16 cellular contexts compared by ENCODE assay signal in the genomic region with DNA sequence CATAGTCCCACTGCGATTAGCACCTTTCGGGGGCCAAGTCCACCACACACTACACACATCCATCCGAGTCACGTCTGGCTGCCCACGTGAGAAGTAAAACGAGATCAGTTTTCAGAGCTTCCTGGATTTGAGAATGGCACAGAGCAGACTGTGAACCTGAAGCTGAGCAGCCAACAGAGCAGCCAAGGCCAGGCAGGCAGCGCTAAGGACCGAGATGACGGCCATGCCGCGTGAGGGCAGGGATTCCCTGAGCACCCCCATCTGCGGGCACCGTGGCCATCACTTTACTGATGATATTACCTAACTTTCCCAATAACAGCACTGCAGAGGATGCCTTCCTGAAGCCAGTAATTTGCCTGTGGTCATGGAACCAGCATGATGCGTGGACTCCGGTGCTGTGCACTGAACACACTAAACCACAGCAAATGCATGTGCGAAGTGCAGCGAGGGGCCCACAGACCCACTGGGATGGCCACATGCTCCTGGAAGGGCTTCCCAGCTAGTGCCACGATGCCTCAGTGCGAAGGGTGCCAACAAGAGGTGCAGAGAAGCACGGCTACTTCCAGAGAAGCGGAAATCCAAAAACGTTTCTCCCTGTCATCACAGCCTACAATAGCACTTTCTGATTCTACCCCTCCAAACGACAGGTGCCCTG. TPM values are rescaled to one million over a fixed set of nuclear protein-coding genes. Genes with fewer than 3 reads are reported as not detected.
DNase-seq lines count a peak whose midpoint lies in the region; ATAC-seq, FAIRE-seq and TF ChIP-seq lines count a peak whose summit lies in the region.
"Had no signal": no experiment of that assay in that cellular context is flagged by ENCODE, and none has a peak within 500 bp of the region (broad histone marks: within the 10 kb centered on the region; RNA-seq: fewer than 3 reads in every experiment).

No MANE protein-coding gene starts in this region.

- H3K27ac ChIP-seq in mesendoderm (ENCODE audit: low read depth, low read length) (no peak overlapping the region), psoas muscle (no peak overlapping the region)
- H3K27ac ChIP-seq: HL-60, RWPE1, SJSA1 had no signal

- no peak overlapping the region for H3K18ac ChIP-seq in mesendoderm (ENCODE audit: low read length)

- peaks cover 27% of the 10 kb centered on the region for H3K4me1 Mint-ChIP-seq in T-helper 17 cell

- H2BK120ac ChIP-seq in mesendoderm (ENCODE audit: low read depth, low read length): no peak overlapping the region

- peaks cover 39% of the 10 kb centered on the region for H3K79me2 ChIP-seq in mesendoderm (ENCODE audit: control insufficient read depth, insufficient read depth, low read length)

- H3K23ac ChIP-seq in mesendoderm (ENCODE audit: low read length): peak overlapping the region; percentile 92

- H3K4me2 ChIP-seq in mesendoderm (ENCODE audit: low read length): no peak overlapping the region

- H3K4me3 Mint-ChIP-seq in T-helper 17 cell: no peak overlapping the region

- no peaks in the 10 kb centered on the region for H3K27me3 ChIP-seq in mesendoderm (ENCODE audit: insufficient read depth, low read length, poor library complexity)
- H3K27me3 ChIP-seq in psoas muscle (ENCODE audit: insufficient read depth in 3 of 3, low read length in 2 of 3): no peaks in the 10 kb centered on the region
- H3K27me3 ChIP-seq: SJSA1 had no signal

- H3K36me3 ChIP-seq in mesendoderm (ENCODE audit: control insufficient read depth, insufficient read depth, low read length): no peaks in the 10 kb centered on the region
- peaks cover 0 to 11% of the 10 kb centered on the region in 2 donors for H3K36me3 ChIP-seq in psoas muscle (ENCODE audit: insufficient read depth in 1 of 2, low read depth in 1 of 2)

- FAIRE-seq in HTR-8/SVneo (lab: Jason Lieb, UNC) (peak; percentile 52), frontal cortex (lab: Jason Lieb, UNC) (no peak)

- no peak overlapping the region for H4K5ac ChIP-seq in mesendoderm (ENCODE audit: low read length)

- H3K9me3 ChIP-seq in psoas muscle: no peaks in the 10 kb centered on the region
- no peaks in the 10 kb centered on the region for H3K9me3 ChIP-seq in T-helper 17 cell (ENCODE audit: control insufficient read depth, low read length, poor library complexity, severe bottlenecking)
- H3K9me3 ChIP-seq: SJSA1 had no signal

- H3K36me3 Mint-ChIP-seq in T-helper 17 cell (ENCODE audit: low read depth): no peaks in the 10 kb centered on the region

- peaks cover 24% of the 10 kb centered on the region for H3K79me1 ChIP-seq in mesendoderm (ENCODE audit: low read length)

- H3K27me3 Mint-ChIP-seq in T-helper 17 cell: no peaks in the 10 kb centered on the region

- no CpG with 5 or more reads among the region's 23 CpGs for WGBS in mesendoderm (ENCODE audit: extremely low coverage, insufficient coverage, low lambda C conversion rate)
- 69 to 86% (median 70%) methylated on average over 23 of the region's 23 CpGs for WGBS in psoas muscle, 3 donors

- H3K4me1 ChIP-seq in mesendoderm (ENCODE audit: control insufficient read depth, low read depth, low read length) (no peaks in the 10 kb centered on the region), psoas muscle (peaks cover 16% of the 10 kb centered on the region)
- H3K4me1 ChIP-seq: SJSA1 had no signal

- no peak for TF ChIP-seq CTCF in psoas muscle (IDR thresholded peaks at IDR 0.05)

- no peak overlapping the region for H2BK15ac ChIP-seq in mesendoderm (replicated peaks; ENCODE audit: low read depth)

- no peak overlapping the region for H2AK5ac ChIP-seq in mesendoderm (ENCODE audit: low read length)

- DNase-seq in D341Med (ENCODE audit: low spot score) (peak; percentile 30), HTR-8/SVneo (ENCODE audit: insufficient read length, low spot score) (no peak), mesendoderm (no peak), psoas muscle (no peak), T-helper 17 cell (no peak), frontal cortex (ENCODE audit: low spot score in 2 of 2) (no peak), NCI-H526 (lab: John Stamatoyannopoulos, UW) (no peak)
- DNase-seq: KBM-7, NCI-H1436 treated with DMSO at 0.1 percent for 48 hours, NCI-H2107, NCI-H345, NCI-H69 had no signal

- H2BK5ac ChIP-seq in mesendoderm (ENCODE audit: low read length): no peak overlapping the region

- intact Hi-C loops in psoas muscle (cut with DNase I): no loop called here

- no peak overlapping the region for H3K27ac Mint-ChIP-seq in T-helper 17 cell

- ATAC-seq in psoas muscle (peak in 3 of 4 donors; percentile 35 to 57 (median 42)), T-helper 17 cell (no peak), GM18868 (IDR thresholded peaks at IDR 0.05; ENCODE audit: unreplicated experiment) (no peak)

- H3K4me3 ChIP-seq in mesendoderm (ENCODE audit: low read length) (no peak overlapping the region), psoas muscle (no peak overlapping the region)
- H3K4me3 ChIP-seq: SJSA1 had no signal

- no peak overlapping the region for H4K8ac ChIP-seq in mesendoderm (ENCODE audit: low read depth, low read length)

- no peak overlapping the region for H3K9ac ChIP-seq in mesendoderm (ENCODE audit: low read length)

- H3K4ac ChIP-seq in mesendoderm (ENCODE audit: low read depth, low read length): no peak overlapping the region

- H3K56ac ChIP-seq in mesendoderm (ENCODE audit: low read length): no peak overlapping the region

RNA-seq across cellular contexts. Expression of gene RNF34, which starts 56.0 kb away (rescaled TPM):
- 45.0 TPM for polyA plus RNA-seq in mesendoderm (2013, experiment 1 of 2)
- polyA plus RNA-seq in mesendoderm (2013, experiment 2 of 2): 45.4 TPM
- total RNA-seq in psoas muscle (10 to 100 TPM; 21.3 to 53.3 (median 47.4) TPM), T-helper 17 cell (10 to 100 TPM; 63.8 to 63.9 TPM), frontal cortex (74.2 TPM)
- polyA plus RNA-seq in psoas muscle: 10 to 100 TPM; 12.8 to 43.3 (median 25.3) TPM

Comparison
In these comparisons a context has a peak if more than half of its experiments do, and no peak if none do; other contexts are left out.
1. ATAC-seq: peak in psoas muscle (3 of 4); none in T-helper 17 cell (single experiment) and GM18868 (single experiment).